ENCODE assay signal across 9 cellular contexts in genomic region chrX:103831803-103832544, GRCh38. TPM values are rescaled to one million over a fixed set of nuclear protein-coding genes. Genes with fewer than 3 reads are reported as not detected.
DNase-seq lines count a peak whose midpoint lies in the region; ATAC-seq, FAIRE-seq and TF ChIP-seq lines count a peak whose summit lies in the region.
"Had no signal": no experiment of that assay in that cellular context is flagged by ENCODE, and none has a peak within 500 bp of the region (broad histone marks: within the 10 kb centered on the region; RNA-seq: fewer than 3 reads in every experiment).

TSS of gene RAB9B (minus strand) at chrX:103832257. CDS start at chrX:103825784, 6,473 bp downstream.

- H3K27ac ChIP-seq in GM23338 (ENCODE audit: low read depth) (no peak within 1 kb of the TSS), kidney (ENCODE audit: low read depth in 2 of 2, low read length in 2 of 2) (no peak within 1 kb of the TSS)

- no peaks in the 10 kb centered on the region for H3F3A ChIP-seq in GM23338 (replicated peaks; ENCODE audit: low read depth)

- peak within 1 kb of the TSS; percentile 87 for H3K4me3 Mint-ChIP-seq in GM23338

- TF ChIP-seq CTCF in GM23338 (conservative IDR thresholded peaks at IDR 0.05; ENCODE audit: low read depth in 2 of 2) (no peak), WI38 (IDR thresholded peaks at IDR 0.05; ENCODE audit: low read depth, low read length) (no peak), kidney (IDR thresholded peaks at IDR 0.05; ENCODE audit: borderline replicate concordance, extremely low read depth, insufficient read depth) (no peak)

- H3K27ac Mint-ChIP-seq in GM23338, result no peak within 1 kb of the TSS

- FAIRE-seq in kidney (lab: Jason Lieb, UNC), result no peak
- FAIRE-seq: colon had no signal

- H3K4me1 ChIP-seq in GM23338 (ENCODE audit: insufficient read depth), result no peaks in the 10 kb centered on the region
- no peaks in the 10 kb centered on the region for H3K4me1 ChIP-seq in kidney (ENCODE audit: control insufficient read depth in 1 of 2, insufficient read depth in 1 of 2, low read depth in 1 of 2, low read length in 2 of 2)

- H3K9me2 ChIP-seq in GM23338 (ENCODE audit: insufficient read depth), result no peaks in the 10 kb centered on the region

- peaks cover 3% of the 10 kb centered on the region for H3K4me1 Mint-ChIP-seq in GM23338

- H3K36me3 Mint-ChIP-seq in GM23338 (ENCODE audit: low read depth), result peaks cover 3% of the 10 kb centered on the region; the same call in 1 of the 3 replicates

- DNase-seq in ELF-1 (ENCODE audit: low read depth, low spot score) (peak; percentile 82), GM23338 (ENCODE audit: low spot score) (peak; percentile 36), MG63 (peak; percentile 41), kidney (peak; percentile 78), dedifferentiated amniotic fluid mesenchymal stem cell (ENCODE audit: extremely low spot score) (no peak)
- DNase-seq in central memory CD4-positive, alpha-beta T cell, result peak; percentile 51
- DNase-seq in stimulated activated CD4-positive, alpha-beta T cell treated with anti-CD3 and anti-CD28 coated beads, Interleukin-12 subunit alpha, Interleukin-12 subunit beta, amount 100 ng/mL, for 24 hours (ENCODE audit: low read depth in 2 of 2), result peak; percentile 1 to 22

- H3K27me3 Mint-ChIP-seq in GM23338 (ENCODE audit: insufficient read depth, low read depth, poor library complexity), result peaks cover 13% of the 10 kb centered on the region

- peak within 1 kb of the TSS; percentile 95 for H2AFZ ChIP-seq in GM23338

- H3K9me3 Mint-ChIP-seq in GM23338, result no peaks in the 10 kb centered on the region

- H3K9ac ChIP-seq in kidney (ENCODE audit: low read length in 2 of 2), result no peak within 1 kb of the TSS

- no peaks in the 10 kb centered on the region for H3K79me2 ChIP-seq in GM23338 (replicated peaks; ENCODE audit: insufficient read depth)

- no peaks in the 10 kb centered on the region for H4K20me1 ChIP-seq in GM23338 (replicated peaks; ENCODE audit: insufficient read depth)

- intact Hi-C loops in kidney (cut with DNase I), result no loop called here

- H3K4me3 ChIP-seq in GM23338, result peak within 1 kb of the TSS; percentile 72
- peak within 1 kb of the TSS; percentile 40 for H3K4me3 ChIP-seq in MG63
- peak within 1 kb of the TSS; percentile 49 for H3K4me3 ChIP-seq in WI38 (ENCODE audit: low read depth, low read length)
- peak within 1 kb of the TSS; percentile 60 to 66 for H3K4me3 ChIP-seq in kidney (ENCODE audit: low read length in 2 of 2)

- peak within 1 kb of the TSS; percentile 86 for H3K4me2 ChIP-seq in GM23338

- ATAC-seq in GM23338, result peak; percentile 75

- H3K27me3 ChIP-seq in GM23338 (ENCODE audit: insufficient read depth) (peaks cover 18% of the 10 kb centered on the region; the same call in 1 of the 2 replicates), MG63 (no peaks in the 10 kb centered on the region)

- no peaks in the 10 kb centered on the region for H3K9me3 ChIP-seq in MG63
- no peaks in the 10 kb centered on the region for H3K9me3 ChIP-seq in kidney (ENCODE audit: control insufficient read depth in 1 of 2, low read length in 2 of 2)

- no peaks in the 10 kb centered on the region for H3K36me3 ChIP-seq in GM23338 (ENCODE audit: insufficient read depth)
- no peaks in the 10 kb centered on the region for H3K36me3 ChIP-seq in MG63
- H3K36me3 ChIP-seq in kidney (ENCODE audit: control insufficient read depth in 1 of 2, insufficient read depth in 2 of 2, low read length in 2 of 2), result no peaks in the 10 kb centered on the region

TF ChIP-seq in GM23338, 12 proteins besides CTCF, POLR2A, EP300 and RAD21 (continues in another document):
- no peak for TF ChIP-seq NANOG (IDR thresholded peaks at IDR 0.05; ENCODE audit: borderline replicate concordance)
- no peak for TF ChIP-seq ZNF114 (CRISPR knock-in tag; IDR thresholded peaks at IDR 0.05)
- no peak for TF ChIP-seq REST (IDR thresholded peaks at IDR 0.05; ENCODE audit: unreplicated experiment)
- no peak for TF ChIP-seq EZH2 (IDR thresholded peaks at IDR 0.05; ENCODE audit: low read depth, unreplicated experiment)
- no peak for TF ChIP-seq STAT1 (IDR thresholded peaks at IDR 0.05; ENCODE audit: unreplicated experiment)
- TF ChIP-seq ZNF331 (CRISPR knock-in tag; IDR thresholded peaks at IDR 0.05; ENCODE audit: low read depth), result no peak
- TF ChIP-seq JUNB (IDR thresholded peaks at IDR 0.05; ENCODE audit: unreplicated experiment), result no peak
- TF ChIP-seq CREB1 (CRISPR knock-in tag; IDR thresholded peaks at IDR 0.05; ENCODE audit: low read depth), result no peak
- no peak for TF ChIP-seq ETS1 (IDR thresholded peaks at IDR 0.05)
- TF ChIP-seq POLR2AphosphoS5 (IDR thresholded peaks at IDR 0.05; ENCODE audit: low read depth), result no peak

RNA-seq across cellular contexts. Expression of gene RAB9B, which starts in this region (rescaled TPM):
- 0.28 and 0.78 TPM in 2 replicates for total RNA-seq in GM23338 (2014; rRNA removed; shearing (Covaris generic))
- polyA plus RNA-seq in GM23338 (2016; fragmentation: Nextera tagmentation; extraction: Ambion mirVana), result 0.07 and 0.24 TPM in 2 replicates
- 0.15 and 0.26 TPM in 2 replicates for total RNA-seq in MG63 (2014; rRNA removed; shearing (Covaris generic); ENCODE audit: low replicate concordance)
- total RNA-seq in kidney, result 1.1 TPM
- polyA plus RNA-seq in kidney (ENCODE audit: insufficient read depth, low read depth, low replicate concordance), result 0.26 TPM

Comparison
In these comparisons a context has a peak if more than half of its experiments do, and no peak if none do; other contexts are left out.
1. Peak in DNase-seq, ATAC-seq, H3K4me3 ChIP-seq and H3K4me2 ChIP-seq in GM23338; RNA of the gene not detected or under 1 TPM.
2. Peak in DNase-seq and H3K4me3 ChIP-seq in MG63; RNA of the gene not detected or under 1 TPM.